14 cellular contexts compared by ENCODE assay signal in genomic region chr14:50792634-50793068, GRCh38. TPM values are rescaled to one million over a fixed set of nuclear protein-coding genes. Genes with fewer than 3 reads are reported as not detected.
DNase-seq lines count a peak whose midpoint lies in the region; TF ChIP-seq lines count a peak whose summit lies in the region.
"Had no signal": no experiment of that assay in that cellular context is flagged by ENCODE, and none has a peak within 500 bp of the region (broad histone marks: within the 10 kb centered on the region; RNA-seq: fewer than 3 reads in every experiment).

No MANE protein-coding gene starts in this region.

- TF ChIP-seq CTCF in dorsolateral prefrontal cortex (IDR thresholded peaks at IDR 0.05 in 54 of 56, conservative IDR thresholded peaks at IDR 0.05 in 2 of 56; ENCODE audit: low read depth in 1 of 56, partially characterized antibody in 56 of 56) (no peak), spleen (IDR thresholded peaks at IDR 0.05 in 8 of 11, conservative IDR thresholded peaks at IDR 0.05 in 3 of 11) (no peak), hepatocyte (IDR thresholded peaks at IDR 0.05; ENCODE audit: poor library complexity) (no peak)

- peak overlapping the region; percentile 60 for H3K27ac Mint-ChIP-seq in activated CD4-positive, alpha-beta memory T cell treated with anti-CD3 and anti-CD28 coated beads for 36 hours
- H3K27ac Mint-ChIP-seq in activated CD4-positive, alpha-beta memory T cell treated with anti-CD3 and anti-CD28 coated beads, Interleukin-2, amount 10 ng/mL, durations not matched to agents 7 days and 5 days, result no peak overlapping the region
- H3K27ac Mint-ChIP-seq: dendritic cell treated with granulocyte-macrophage colony-stimulating factor and Interleukin-4, amounts not matched to agents 40 ng/mL and 50 ng/mL, for 4 days had no signal

- 0 out of 2 replicates have a peak overlapping the region, but pooled peaks have one; percentile 11 for H2AFZ ChIP-seq in Karpas-422 (ENCODE audit: low read length)
- no peak overlapping the region for H2AFZ ChIP-seq in hepatocyte

- H3K4me1 ChIP-seq in Karpas-422 (ENCODE audit: low read length), result peaks cover 98% of the 10 kb centered on the region
- H3K4me1 ChIP-seq in spleen, result peaks cover 22 to 100% (median 68%) of the 10 kb centered on the region in 6 donors
- H3K4me1 ChIP-seq in hepatocyte (ENCODE audit: insufficient read depth), result peaks cover 8% of the 10 kb centered on the region

- no peak overlapping the region for H3K4me3 Mint-ChIP-seq in activated CD4-positive, alpha-beta memory T cell treated with anti-CD3 and anti-CD28 coated beads for 36 hours
- H3K4me3 Mint-ChIP-seq in activated CD4-positive, alpha-beta memory T cell treated with anti-CD3 and anti-CD28 coated beads, Interleukin-2, amount 10 ng/mL, durations not matched to agents 7 days and 5 days, result no peak overlapping the region
- H3K4me3 Mint-ChIP-seq: dendritic cell treated with granulocyte-macrophage colony-stimulating factor and Interleukin-4, amounts not matched to agents 40 ng/mL and 50 ng/mL, for 4 days had no signal

- H3K4me2 ChIP-seq in Karpas-422 (ENCODE audit: low read depth, low read length, poor library complexity, severe bottlenecking), result peak overlapping the region; percentile 66
- no peak overlapping the region for H3K4me2 ChIP-seq in hepatocyte

- CTCF ChIA-PET in activated CD4-positive, alpha-beta memory T cell treated with anti-CD3 and anti-CD28 coated beads for 36 hours (lab: Charles Lee), result interaction anchor here (1.5 to 2.7 kb wide), 4 partner anchors 9 to 68 kb away, joined by 4 to 11 read pairs (median 6); no protein-coding TSS in a partner anchor
- CTCF ChIA-PET in activated CD4-positive, alpha-beta memory T cell treated with anti-CD3 and anti-CD28 coated beads, Interleukin-2, amount 10 ng/mL, durations not matched to agents 7 days and 5 days (lab: Charles Lee), result interaction anchor here (1.4 to 1.7 kb wide), 5 partner anchors 9 to 68 kb away, joined by 3 to 9 read pairs (median 4); no protein-coding TSS in a partner anchor

- H3K27ac ChIP-seq in Karpas-422 (ENCODE audit: low read length) (peak overlapping the region; percentile 67), dorsolateral prefrontal cortex (peak overlapping the region in 53 of 59 donors; percentile 1 to 81 (median 60)), spleen (peak overlapping the region in 6 of 8 donors; percentile 14 to 80 (median 71)), hepatocyte (no peak overlapping the region)
- H3K27ac ChIP-seq: vagina had no signal

- no peak for DNase-seq in activated CD4-positive, alpha-beta memory T cell treated with anti-CD3 and anti-CD28 coated beads for 36 hours
- DNase-seq in activated CD4-positive, alpha-beta memory T cell treated with anti-CD3 and anti-CD28 coated beads, Interleukin-2, amount 10 ng/mL, durations not matched to agents 7 days and 5 days, result no peak
- DNase-seq in Karpas-422 (peak; percentile 56), dorsolateral prefrontal cortex (peak in 3 of 10 donors; percentile 44 to 73 (median 62)), spleen (no peak), NCI-H2107 treated with DMSO at 0.1 percent for 48 hours (lab: John Stamatoyannopoulos, UW; ENCODE audit: unreplicated experiment) (no peak), hepatocyte (ENCODE audit: low spot score) (no peak), NCI-H526 treated with DMSO at 0.1 percent for 48 hours (lab: John Stamatoyannopoulos, UW) (no peak)
- DNase-seq: DND-41, kidney, NCI-H1092 treated with DMSO at 0.1 percent for 48 hours, nephron progenitor cell had no signal

- peak overlapping the region; percentile 58 for H3K9ac ChIP-seq in Karpas-422 (ENCODE audit: low read length)

- H4K20me1 ChIP-seq in Karpas-422 (ENCODE audit: insufficient read depth, low read depth, low read length) (peaks cover 33% of the 10 kb centered on the region), hepatocyte (ENCODE audit: insufficient read depth, poor library complexity, severe bottlenecking) (no peaks in the 10 kb centered on the region)

- peaks cover 38% of the 10 kb centered on the region for H3K4me1 Mint-ChIP-seq in activated CD4-positive, alpha-beta memory T cell treated with anti-CD3 and anti-CD28 coated beads for 36 hours (ENCODE audit: low read depth)
- peaks cover 35% of the 10 kb centered on the region for H3K4me1 Mint-ChIP-seq in activated CD4-positive, alpha-beta memory T cell treated with anti-CD3 and anti-CD28 coated beads, Interleukin-2, amount 10 ng/mL, durations not matched to agents 7 days and 5 days

- peaks cover 21% of the 10 kb centered on the region for H3K36me3 Mint-ChIP-seq in activated CD4-positive, alpha-beta memory T cell treated with anti-CD3 and anti-CD28 coated beads for 36 hours
- peaks cover 36% of the 10 kb centered on the region for H3K36me3 Mint-ChIP-seq in activated CD4-positive, alpha-beta memory T cell treated with anti-CD3 and anti-CD28 coated beads, Interleukin-2, amount 10 ng/mL, durations not matched to agents 7 days and 5 days (ENCODE audit: low read depth)

- H3K9me3 ChIP-seq in Karpas-422 (ENCODE audit: low read length) (no peaks in the 10 kb centered on the region), spleen (no peaks in the 10 kb centered on the region), hepatocyte (ENCODE audit: low read depth) (no peaks in the 10 kb centered on the region)
- H3K9me3 ChIP-seq: vagina had no signal

- H3K36me3 ChIP-seq in Karpas-422 (ENCODE audit: insufficient read depth, low read length) (peaks cover 18% of the 10 kb centered on the region), spleen (peaks cover 0 to 73% (median 8%) of the 10 kb centered on the region in 6 donors), hepatocyte (replicated peaks; ENCODE audit: insufficient read depth, low read depth) (no peaks in the 10 kb centered on the region)

- no peaks in the 10 kb centered on the region for H3K9me2 ChIP-seq in Karpas-422 (replicated peaks; ENCODE audit: insufficient read depth, low read length)
- no peaks in the 10 kb centered on the region for H3K9me2 ChIP-seq in hepatocyte (replicated peaks; ENCODE audit: insufficient read depth)

- 78 to 90% (median 83%) methylated on average over 14 of the region's 14 CpGs for WGBS in spleen, 5 donors
- WGBS in hepatocyte (ENCODE audit: low lambda C conversion rate, missing lambda C conversion rate), result 96% methylated on average over 14 of the region's 14 CpGs

- H3K27me3 Mint-ChIP-seq in activated CD4-positive, alpha-beta memory T cell treated with anti-CD3 and anti-CD28 coated beads for 36 hours, result no peaks in the 10 kb centered on the region
- H3K27me3 Mint-ChIP-seq in activated CD4-positive, alpha-beta memory T cell treated with anti-CD3 and anti-CD28 coated beads, Interleukin-2, amount 10 ng/mL, durations not matched to agents 7 days and 5 days, result no peaks in the 10 kb centered on the region
- H3K27me3 Mint-ChIP-seq: dendritic cell treated with granulocyte-macrophage colony-stimulating factor and Interleukin-4, amounts not matched to agents 40 ng/mL and 50 ng/mL, for 4 days had no signal

- intact Hi-C loops in activated CD4-positive, alpha-beta memory T cell treated with anti-CD3 and anti-CD28 coated beads for 36 hours (cut with micrococcal nuclease), result no loop called here
- intact Hi-C loops in dorsolateral prefrontal cortex (cut with DNase I) (no loop called here), spleen (cut with DNase I; ENCODE audit: low total_unique reads) (no loop called here)

- H3K9me3 Mint-ChIP-seq in activated CD4-positive, alpha-beta memory T cell treated with anti-CD3 and anti-CD28 coated beads for 36 hours, result no peaks in the 10 kb centered on the region
- H3K9me3 Mint-ChIP-seq in activated CD4-positive, alpha-beta memory T cell treated with anti-CD3 and anti-CD28 coated beads, Interleukin-2, amount 10 ng/mL, durations not matched to agents 7 days and 5 days, result no peaks in the 10 kb centered on the region
- H3K9me3 Mint-ChIP-seq: dendritic cell treated with granulocyte-macrophage colony-stimulating factor and Interleukin-4, amounts not matched to agents 40 ng/mL and 50 ng/mL, for 4 days; nephron progenitor cell had no signal

- POLR2A ChIA-PET in activated CD4-positive, alpha-beta memory T cell treated with anti-CD3 and anti-CD28 coated beads for 36 hours (lab: Charles Lee), result no interaction called here
- POLR2A ChIA-PET in activated CD4-positive, alpha-beta memory T cell treated with anti-CD3 and anti-CD28 coated beads, Interleukin-2, amount 10 ng/mL, durations not matched to agents 7 days and 5 days (lab: Charles Lee), result interaction anchor here (0.9 kb wide), 1 partner anchor 9 kb away, joined by 3 read pairs; no protein-coding TSS in a partner anchor

- H3K27me3 ChIP-seq in Karpas-422 (ENCODE audit: low read length) (no peaks in the 10 kb centered on the region), dorsolateral prefrontal cortex (no peaks in the 10 kb centered on the region), spleen (replicated peaks in 1 of 7) (no peaks in the 10 kb centered on the region), hepatocyte (no peaks in the 10 kb centered on the region)
- H3K27me3 ChIP-seq: vagina had no signal

- H3K79me2 ChIP-seq in Karpas-422 (ENCODE audit: low read length) (peaks cover 26% of the 10 kb centered on the region; the same call in 1 of the 2 replicates), hepatocyte (no peaks in the 10 kb centered on the region)

- H3K4me3 ChIP-seq in Karpas-422 (ENCODE audit: low read length) (peak overlapping the region; percentile 59), dorsolateral prefrontal cortex (peak overlapping the region in 5 of 59 donors; percentile 5 to 34 (median 10)), spleen (peak overlapping the region in 1 of 8 donors; percentile 39), hepatocyte (no peak overlapping the region)
- H3K4me3 ChIP-seq: vagina had no signal

- TF ChIP-seq POLR2A in spleen (IDR thresholded peaks at IDR 0.05), result no peak

RNA-seq across cellular contexts. Expression of gene NIN, which starts 38.3 kb away (rescaled TPM):
- 10 to 100 TPM; 44.7 to 44.8 TPM for total RNA-seq in activated CD4-positive, alpha-beta memory T cell treated with anti-CD3 and anti-CD28 coated beads for 36 hours
- total RNA-seq in activated CD4-positive, alpha-beta memory T cell treated with anti-CD3 and anti-CD28 coated beads, Interleukin-2, amount 10 ng/mL, durations not matched to agents 7 days and 5 days, result 10 to 100 TPM; 50.3 to 56.5 TPM
- 59.4 and 85.6 TPM in 2 replicates for total RNA-seq in Karpas-422 (2014; rRNA removed; shearing (Covaris generic); ENCODE audit: low replicate concordance)
- 100 to 1,000 TPM in 25 of 120 experiments, 10 to 100 TPM in 95; 64.4 to 125 (median 88.6) TPM for total RNA-seq in dorsolateral prefrontal cortex
- 100 to 1,000 TPM in 3 of 7 donors, 10 to 100 TPM in 4; 93.7 to 139 (median 99.8) TPM for total RNA-seq in spleen
- polyA plus RNA-seq in spleen, result 10 to 100 TPM; 11.8 to 15.4 (median 15.1) TPM
- 9.9 and 11.6 TPM in 2 replicates for total RNA-seq in hepatocyte
- polyA plus RNA-seq in hepatocyte, result 4.2 and 7.3 TPM in 2 replicates
